ENCODE assay signal across 8 cellular contexts in genomic region chr6:39892490-39893129, GRCh38. TPM values are rescaled to one million over a fixed set of nuclear protein-coding genes. Genes with fewer than 3 reads are reported as not detected.
DNase-seq lines count a peak whose midpoint lies in the region; ATAC-seq and TF ChIP-seq lines count a peak whose summit lies in the region.

No MANE protein-coding gene starts in this region.

- no peak overlapping the region for H3K4me3 ChIP-seq in right atrium auricular region

- peak; percentile 30 to 50 for DNase-seq in activated T-cell treated with anti-CD3 and anti-CD28 coated beads, Interleukin-2, amount 50 U/mL, for 48 hours
- DNase-seq in activated T-cell treated with anti-CD3 and anti-CD28 coated beads, Interleukin-2, amount 50 U/mL, for 4 hours, result no peak
- peak; percentile 71 for DNase-seq in NCI-H146 (lab: John Stamatoyannopoulos, UW)
- DNase-seq in right atrium auricular region (ENCODE audit: low spot score), result peak; percentile 69
- peak; percentile 46 for DNase-seq in retina
- DNase-seq in central memory CD4-positive, alpha-beta T cell, result no peak
- DNase-seq in activated CD8-positive, alpha-beta memory T cell treated with anti-CD3 and anti-CD28 coated beads, Interleukin-2, amount 50 U/mL, for 4 hours, result no peak

- H3K9me3 Mint-ChIP-seq in activated T-cell treated with anti-CD3 and anti-CD28 coated beads, Interleukin-2, amount 50 U/mL, for 4 hours, result no peaks in the 10 kb centered on the region

- peak in 1 of 2 donors; percentile 82 for TF ChIP-seq CTCF in right atrium auricular region (IDR thresholded peaks at IDR 0.05)

- H3K27me3 Mint-ChIP-seq in activated T-cell treated with anti-CD3 and anti-CD28 coated beads, Interleukin-2, amount 50 U/mL, for 4 hours (ENCODE audit: low read depth), result peaks cover 10% of the 10 kb centered on the region

- H3K4me1 ChIP-seq in right atrium auricular region, result peaks cover 0 to 15% of the 10 kb centered on the region in 2 donors

- H3K4me3 Mint-ChIP-seq in activated T-cell treated with anti-CD3 and anti-CD28 coated beads, Interleukin-2, amount 50 U/mL, for 4 hours, result no peak overlapping the region

- H3K27me3 ChIP-seq in right atrium auricular region, result no peaks in the 10 kb centered on the region

- H3K4me1 Mint-ChIP-seq in activated T-cell treated with anti-CD3 and anti-CD28 coated beads, Interleukin-2, amount 50 U/mL, for 4 hours (ENCODE audit: low read depth), result no peaks in the 10 kb centered on the region

- H3K36me3 Mint-ChIP-seq in activated T-cell treated with anti-CD3 and anti-CD28 coated beads, Interleukin-2, amount 50 U/mL, for 4 hours (ENCODE audit: insufficient read depth), result no peaks in the 10 kb centered on the region

- H3K27ac ChIP-seq in angular gyrus (ENCODE audit: low read depth, low read length), result peak overlapping the region; percentile 73
- no peak overlapping the region for H3K27ac ChIP-seq in right atrium auricular region

- no peak for ATAC-seq in activated T-cell treated with anti-CD3 and anti-CD28 coated beads, Interleukin-2, amount 50 U/mL, for 4 hours

- no peaks in the 10 kb centered on the region for H3K9me3 ChIP-seq in right atrium auricular region

- H3K36me3 ChIP-seq in right atrium auricular region, result no peaks in the 10 kb centered on the region

RNA-seq across cellular contexts. Expression of gene MOCS1, which starts 41.7 kb away (rescaled TPM):
- 1 to 10 TPM in 1 of 3 donors, under 1 TPM in 2; 0.71 to 1.2 (median 0.98) TPM for total RNA-seq in activated T-cell treated with anti-CD3 and anti-CD28 coated beads, Interleukin-2, amount 50 U/mL, for 4 hours
- total RNA-seq in right atrium auricular region, result 10 to 100 TPM; 18.7 to 28.0 TPM

Comparison
In these comparisons a context has a peak if more than half of its experiments do, and no peak if none do; other contexts are left out.
1. DNase-seq: peak in activated T-cell treated with anti-CD3 and anti-CD28 coated beads, Interleukin-2, amount 50 U/mL, for 48 hours (2 of 2), NCI-H146 (single experiment), right atrium auricular region (single experiment) and retina (single experiment); none in activated T-cell treated with anti-CD3 and anti-CD28 coated beads, Interleukin-2, amount 50 U/mL, for 4 hours (single experiment), central memory CD4-positive, alpha-beta T cell (single experiment) and activated CD8-positive, alpha-beta memory T cell treated with anti-CD3 and anti-CD28 coated beads, Interleukin-2, amount 50 U/mL, for 4 hours (single experiment).
2. RNA of gene MOCS1, which starts 41.7 kb away (total RNA-seq): 18.7 to 28.0 TPM in right atrium auricular region; 0.71 to 1.2 TPM in activated T-cell treated with anti-CD3 and anti-CD28 coated beads, Interleukin-2, amount 50 U/mL, for 4 hours; every median in the first group is over 4 times any median in the second.